In genomic region chr18:40094441-40094840, GRCh38 we compare ENCODE assay signal across 18 cellular contexts.
"Had no signal": no experiment of that assay in that cellular context is flagged by ENCODE, and none has a peak within 500 bp of the region (broad histone marks: within the 10 kb centered on the region; RNA-seq: fewer than 3 reads in every experiment).

No MANE protein-coding gene starts in this region.

- H3K9me3 Mint-ChIP-seq: endodermal cell, nephron progenitor cell had no signal

- H3K4me1 Mint-ChIP-seq: activated CD4-positive, alpha-beta T cell treated with anti-CD3 and anti-CD28 coated beads, Interleukin-2, amount 10 ng/mL, durations not matched to agents 7 days and 5 days had no signal

- H3K4me3 ChIP-seq: dorsolateral prefrontal cortex, prostate gland, smooth muscle cell, testis, upper lobe of left lung had no signal

- H3K27ac Mint-ChIP-seq: activated CD4-positive, alpha-beta T cell treated with anti-CD3 and anti-CD28 coated beads, Interleukin-2, amount 10 ng/mL, durations not matched to agents 7 days and 5 days; activated naive CD4-positive, alpha-beta T cell treated with anti-CD3 and anti-CD28 coated beads, Interleukin-2, amount 50 U/mL, for 72 hours; activated T-cell treated with anti-CD3 and anti-CD28 coated beads, Interleukin-2, amount 50 U/mL, for 72 hours; endodermal cell; stimulated activated naive CD8-positive, alpha-beta T cell treated with anti-CD3 and anti-CD28 coated beads, Interleukin-15, Interleukin-2, amounts not matched to agents 100 ng/mL and 50 ng/mL, for 24 hours; T-helper 2 cell treated with Interferon-gamma antibody and Interleukin-4, amounts not matched to agents 5 μg/mL and 100 μg/mL, for 36 hours had no signal

- DNase-seq: activated CD4-positive, alpha-beta T cell treated with anti-CD3 and anti-CD28 coated beads, Interleukin-2, amount 10 ng/mL, durations not matched to agents 7 days and 5 days; activated CD8-positive, alpha-beta memory T cell treated with anti-CD3 and anti-CD28 coated beads, Interleukin-2, amount 50 U/mL, for 48 hours; activated gamma-delta T cell; activated T-cell treated with anti-CD3 and anti-CD28 coated beads, Interleukin-2, amount 50 U/mL, for 72 hours; amniotic stem cell; dorsolateral prefrontal cortex; endodermal cell; erythroblast; hippocampal formation; nephron progenitor cell; right cardiac atrium; testis; upper lobe of left lung had no signal

- H3K36me3 Mint-ChIP-seq: activated naive CD4-positive, alpha-beta T cell treated with anti-CD3 and anti-CD28 coated beads, Interleukin-2, amount 50 U/mL, for 72 hours had no signal

- ATAC-seq: activated naive CD4-positive, alpha-beta T cell treated with anti-CD3 and anti-CD28 coated beads, Interleukin-2, amount 50 U/mL, for 72 hours; activated T-cell treated with anti-CD3 and anti-CD28 coated beads, Interleukin-2, amount 50 U/mL, for 72 hours; right cardiac atrium had no signal

- H3K27me3 Mint-ChIP-seq: activated CD4-positive, alpha-beta T cell treated with anti-CD3 and anti-CD28 coated beads, Interleukin-2, amount 10 ng/mL, durations not matched to agents 7 days and 5 days; stimulated activated naive CD8-positive, alpha-beta T cell treated with anti-CD3 and anti-CD28 coated beads, Interleukin-15, Interleukin-2, amounts not matched to agents 100 ng/mL and 50 ng/mL, for 24 hours had no signal

- H3K4me3 Mint-ChIP-seq: activated CD4-positive, alpha-beta T cell treated with anti-CD3 and anti-CD28 coated beads, Interleukin-2, amount 10 ng/mL, durations not matched to agents 7 days and 5 days; activated T-cell treated with anti-CD3 and anti-CD28 coated beads, Interleukin-2, amount 50 U/mL, for 72 hours; endodermal cell; nephron progenitor cell; stimulated activated naive CD8-positive, alpha-beta T cell treated with anti-CD3 and anti-CD28 coated beads, Interleukin-15, Interleukin-2, amounts not matched to agents 100 ng/mL and 50 ng/mL, for 24 hours; T-helper 2 cell treated with Interferon-gamma antibody and Interleukin-4, amounts not matched to agents 5 μg/mL and 100 μg/mL, for 36 hours had no signal
